8 cellular contexts compared by ENCODE assay signal in genomic region chr2:84515788-84516187, GRCh38. TPM values are rescaled to one million over a fixed set of nuclear protein-coding genes. Genes with fewer than 3 reads are reported as not detected.
DNase-seq lines count a peak whose midpoint lies in the region; ATAC-seq and TF ChIP-seq lines count a peak whose summit lies in the region.

No MANE protein-coding gene starts in this region.

- WGBS in endodermal cell (ENCODE audit: insufficient coverage in 1 of 2, insufficient read length in 1 of 2), 2 experiments: 91 to 100% methylated on average over 5 to 9 of the region's 9 CpGs

- no peak overlapping the region for H3K9ac ChIP-seq in endodermal cell (ENCODE audit: extremely low read depth, low read length, poor library complexity, severe bottlenecking)

- in situ Hi-C loops in Panc1 (cut with HindIII; ENCODE audit: low pct_unique_long_range_greater_than_20kb, low sequenced_read_pairs): no loop called here

- intact Hi-C loops in Panc1 (cut with micrococcal nuclease; ENCODE audit: unreplicated experiment): no loop called here

- POLR2A ChIA-PET in AG04450 (lab: Yijun Ruan, JAX): no interaction called here
- POLR2A ChIA-PET in Panc1 (lab: Charles Lee): no interaction called here

- DNase-seq in AG04450 (ENCODE audit: low read depth, low spot score) (no peak), Panc1 (ENCODE audit: low read depth, low spot score) (no peak), endodermal cell (no peak), neural crest cell (ENCODE audit: low read depth, low spot score) (no peak), HCEC 1CT (no peak)

- peaks cover 8% of the 10 kb centered on the region; the same call in 1 of the 2 replicates for H3K4me1 ChIP-seq in Panc1 (ENCODE audit: control insufficient read depth, insufficient read depth, low read length)
- no peaks in the 10 kb centered on the region for H3K4me1 ChIP-seq in endodermal cell (ENCODE audit: control insufficient read depth, insufficient read depth, low read length)

- H3K4me3 ChIP-seq in AG04450 (ENCODE audit: low read depth, low read length): peak overlapping the region; percentile 65
- peak overlapping the region; percentile 59 to 81 for H3K4me3 ChIP-seq in Panc1 (ENCODE audit: low read depth in 2 of 2, low read length in 2 of 2)
- H3K4me3 ChIP-seq in endodermal cell (ENCODE audit: low read length): peak overlapping the region; percentile 79

- H3K4me1 Mint-ChIP-seq in endodermal cell (no peaks in the 10 kb centered on the region), neural crest cell (peaks cover 14% of the 10 kb centered on the region)

- H3K27me3 ChIP-seq in AG04450 (ENCODE audit: control insufficient read depth, insufficient read depth, low read length): no peaks in the 10 kb centered on the region
- H3K27me3 ChIP-seq in Panc1 (ENCODE audit: control insufficient read depth, insufficient read depth, low read length): peaks cover 17% of the 10 kb centered on the region
- peaks cover 12% of the 10 kb centered on the region for H3K27me3 ChIP-seq in endodermal cell (ENCODE audit: control insufficient read depth, insufficient read depth, low read length, poor library complexity, severe bottlenecking)

- H3K27ac Mint-ChIP-seq in endodermal cell: peak overlapping the region; percentile 44
- H3K27ac Mint-ChIP-seq in neural crest cell (ENCODE audit: unreplicated experiment): peak overlapping the region; percentile 70

- peak overlapping the region; percentile 62 for H3K4me3 Mint-ChIP-seq in endodermal cell
- H3K4me3 Mint-ChIP-seq in neural crest cell: peak overlapping the region; percentile 87

- H3K9me3 ChIP-seq in AG04450 (ENCODE audit: control insufficient read depth, insufficient read depth, low read length) (no peaks in the 10 kb centered on the region; the same call in 1 of the 2 replicates), Panc1 (ENCODE audit: control insufficient read depth, insufficient read depth, low read depth, low read length) (no peaks in the 10 kb centered on the region), endodermal cell (ENCODE audit: control insufficient read depth, low read length) (peaks cover 12% of the 10 kb centered on the region)

- BruUV-seq in Panc1 (replicated peaks; lab: Mats Ljungman, UMichigan): no TSS peak

- CTCF ChIA-PET in AG04450 (lab: Charles Lee) (interaction anchor here (0.6 to 2.0 kb wide), 2 partner anchors 347 to 367 kb away, joined by 4 to 6 read pairs; no protein-coding TSS in a partner anchor), Panc1 (lab: Charles Lee) (no interaction called here)

- no peaks in the 10 kb centered on the region for H3K36me3 ChIP-seq in Panc1 (ENCODE audit: control insufficient read depth, insufficient read depth, low read length)
- H3K36me3 ChIP-seq in endodermal cell (ENCODE audit: control insufficient read depth, insufficient read depth, low read length): no peaks in the 10 kb centered on the region

- H3K27ac ChIP-seq in AG04450 (ENCODE audit: low read depth, low read length): no peak overlapping the region
- H3K27ac ChIP-seq in Panc1 (ENCODE audit: low read length): no peak overlapping the region
- H3K27ac ChIP-seq in endodermal cell (ENCODE audit: low read depth, low read length): no peak overlapping the region

- H3K36me3 Mint-ChIP-seq in endodermal cell (ENCODE audit: low read depth) (no peaks in the 10 kb centered on the region), neural crest cell (ENCODE audit: low read depth) (peaks cover 5% of the 10 kb centered on the region)

- H3K27me3 Mint-ChIP-seq in endodermal cell (ENCODE audit: insufficient read depth) (peaks cover 18% of the 10 kb centered on the region), neural crest cell (ENCODE audit: low read depth) (no peaks in the 10 kb centered on the region)

- no peak for TF ChIP-seq CTCF in AG04450 (IDR thresholded peaks at IDR 0.05; ENCODE audit: low read depth, low read length)
- no peak for TF ChIP-seq CTCF in Panc1 (IDR thresholded peaks at IDR 0.05)
- no peak for TF ChIP-seq CTCF in endodermal cell (conservative IDR thresholded peaks at IDR 0.05)
- no peak for TF ChIP-seq CTCF in neural crest cell (conservative IDR thresholded peaks at IDR 0.05)

- no peak for ATAC-seq in Panc1
- no peak for ATAC-seq in GM18909 (IDR thresholded peaks at IDR 0.05; ENCODE audit: poor library complexity, unreplicated experiment)
- no peak for ATAC-seq in GM19023 (IDR thresholded peaks at IDR 0.05; ENCODE audit: unreplicated experiment)
- ATAC-seq in GM18502 (IDR thresholded peaks at IDR 0.05; ENCODE audit: poor library complexity, unreplicated experiment): no peak

- H3K9me3 Mint-ChIP-seq in endodermal cell: peaks cover 20% of the 10 kb centered on the region
- H3K9me3 Mint-ChIP-seq in neural crest cell: peaks cover 6% of the 10 kb centered on the region

RNA-seq across cellular contexts. Expression of gene DNAH6, which starts 0.5 kb away (rescaled TPM):
- polyA plus RNA-seq in AG04450 (2011; rRNA removed): 0.02 and 0.05 TPM in 2 replicates
- polyA minus RNA-seq in AG04450 (2011; rRNA and poly(A)+ RNA removed): 0.22 TPM in 1 of 2 replicates, not detected in the other
- total RNA-seq in Panc1 (2021; ENCODE audit: unreplicated experiment): 0.26 TPM
- polyA plus RNA-seq in Panc1 (2012; ENCODE audit: insufficient read length): not detected
- 1 to 10 TPM; 1.6 to 2.0 TPM for total RNA-seq in endodermal cell
- 0.82 TPM for polyA plus RNA-seq in endodermal cell (2013, experiment 1 of 2)
- polyA plus RNA-seq in endodermal cell (2013, experiment 2 of 2): 0.70 TPM
- 2.3 and 2.8 TPM in 2 replicates for total RNA-seq in neural crest cell

RNA-seq across cellular contexts. Expression of gene SUCLG1, which starts 56.7 kb away (rescaled TPM):
- 67.1 and 73.9 TPM in 2 replicates for polyA plus RNA-seq in AG04450 (2011; rRNA removed)
- 15.5 and 20.6 TPM in 2 replicates for polyA minus RNA-seq in AG04450 (2011; rRNA and poly(A)+ RNA removed)
- 59.8 TPM for total RNA-seq in Panc1 (2021; ENCODE audit: unreplicated experiment)
- 45.1 TPM for polyA plus RNA-seq in Panc1 (2012; ENCODE audit: insufficient read length)
- total RNA-seq in endodermal cell: 10 to 100 TPM; 33.6 to 41.9 TPM
- 53.4 TPM for polyA plus RNA-seq in endodermal cell (2013, experiment 1 of 2)
- 52.8 TPM for polyA plus RNA-seq in endodermal cell (2013, experiment 2 of 2)
- 51.5 and 52.7 TPM in 2 replicates for total RNA-seq in neural crest cell
